Comparison of ENCODE assay signal across 8 cellular contexts in the genomic region with DNA sequence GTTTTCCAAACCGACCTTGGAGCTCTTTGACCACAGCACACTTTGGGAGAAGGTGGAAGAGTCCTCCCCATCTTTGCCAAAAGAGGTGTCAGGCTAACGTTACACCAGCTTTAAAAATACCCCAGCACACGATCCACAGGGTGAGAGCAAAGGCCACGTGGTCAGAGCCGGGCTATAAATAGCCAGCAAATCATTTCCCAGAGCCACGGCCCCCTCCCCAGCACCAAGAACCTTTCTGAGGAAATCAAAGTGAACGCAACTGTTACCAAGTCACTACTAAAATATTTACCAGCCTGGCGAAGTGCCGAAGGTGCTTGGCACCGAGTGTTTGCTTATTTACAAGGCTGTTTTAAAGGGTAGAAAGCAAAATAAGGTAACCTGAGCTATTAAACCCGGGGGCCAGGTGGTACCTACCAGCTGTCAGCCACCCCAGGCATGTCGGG.
DNase-seq lines count a peak whose midpoint lies in the region; ATAC-seq and TF ChIP-seq lines count a peak whose summit lies in the region.
"Had no signal": no experiment of that assay in that cellular context is flagged by ENCODE, and none has a peak within 500 bp of the region (broad histone marks: within the 10 kb centered on the region; RNA-seq: fewer than 3 reads in every experiment).

No MANE protein-coding gene starts in this region.

- no peaks in the 10 kb centered on the region for H3K27me3 ChIP-seq in RWPE2 (ENCODE audit: insufficient read depth, poor library complexity, severe bottlenecking)
- no peaks in the 10 kb centered on the region for H3K27me3 ChIP-seq in upper lobe of left lung

- no peak overlapping the region for H3K4me3 ChIP-seq in RWPE2 (ENCODE audit: severe bottlenecking)
- H3K4me3 ChIP-seq in upper lobe of left lung: no peak overlapping the region

- WGBS in upper lobe of left lung, 2 donors: 39 to 42% methylated on average over 12 of the region's 12 CpGs

- H3K36me3 ChIP-seq in RWPE2 (ENCODE audit: low read depth) (no peaks in the 10 kb centered on the region), upper lobe of left lung (no peaks in the 10 kb centered on the region)

- peak in 2 of 4 donors; percentile 39 to 44 for TF ChIP-seq EP300 in upper lobe of left lung (IDR thresholded peaks at IDR 0.05)

- DNase-seq in LHCN-M2 (ENCODE audit: low read depth) (peak; percentile 2), RWPE2 (ENCODE audit: low spot score) (no peak), left ventricle myocardium superior (peak; percentile 76), upper lobe of left lung (peak in 1 of 2 donors; percentile 90), OCI-M2 (lab: John Stamatoyannopoulos, UW; ENCODE audit: unreplicated experiment) (no peak), HuH-7 (ENCODE audit: low spot score) (no peak)
- DNase-seq: stimulated activated naive CD8-positive, alpha-beta T cell treated with anti-CD3 and anti-CD28 coated beads, Interleukin-15, Interleukin-2, amounts not matched to agents 100 U/mL and 50 U/mL, for 24 hours had no signal

- TF ChIP-seq POLR2A in upper lobe of left lung (IDR thresholded peaks at IDR 0.05): no peak

- H3K4me1 ChIP-seq in RWPE2 (ENCODE audit: insufficient read depth, poor library complexity, severe bottlenecking) (peaks cover 20% of the 10 kb centered on the region), upper lobe of left lung (peaks cover 19 to 70% (median 42%) of the 10 kb centered on the region in 4 donors)

- TF ChIP-seq CTCF in RWPE2 (IDR thresholded peaks at IDR 0.05; ENCODE audit: poor library complexity, severe bottlenecking) (no peak), upper lobe of left lung (IDR thresholded peaks at IDR 0.05) (no peak)

- H3K27ac ChIP-seq in RWPE2 (ENCODE audit: poor library complexity, severe bottlenecking) (no peak overlapping the region), upper lobe of left lung (peak overlapping the region; percentile 78 to 85 (median 83))

- ATAC-seq in RWPE2 (ENCODE audit: low read depth): peak; percentile 62
- peak; percentile 71 for ATAC-seq in left ventricle myocardium superior
- ATAC-seq in upper lobe of left lung (ENCODE audit: low FRiP score in 2 of 2): peak; percentile 20 to 71
- no peak for ATAC-seq in HG02798 (IDR thresholded peaks at IDR 0.05; ENCODE audit: poor library complexity, unreplicated experiment)
- ATAC-seq: stimulated activated naive CD8-positive, alpha-beta T cell treated with anti-CD3 and anti-CD28 coated beads, Interleukin-15, Interleukin-2, amounts not matched to agents 100 U/mL and 50 U/mL, for 24 hours had no signal

- H3K9me3 ChIP-seq in RWPE2 (ENCODE audit: severe bottlenecking): no peaks in the 10 kb centered on the region
- H3K9me3 ChIP-seq in upper lobe of left lung: no peaks in the 10 kb centered on the region

- intact Hi-C loops in left ventricle myocardium superior (cut with micrococcal nuclease): no loop called here

Comparison
In these comparisons a context has a peak if more than half of its experiments do, and no peak if none do; other contexts are left out.
1. DNase-seq: peak in LHCN-M2 (single experiment) and left ventricle myocardium superior (single experiment); none in RWPE2 (single experiment), OCI-M2 (single experiment) and HuH-7 (single experiment).